In genomic region chr3:180762866-180763265, GRCh38 we compare ENCODE assay signal across 20 cellular contexts.
"Had no signal": no experiment of that assay in that cellular context is flagged by ENCODE, and none has a peak within 500 bp of the region (broad histone marks: within the 10 kb centered on the region; RNA-seq: fewer than 3 reads in every experiment).

No MANE protein-coding gene starts in this region.

- H2AFZ ChIP-seq: parathyroid adenoma had no signal

- H3K36me3 Mint-ChIP-seq: activated naive CD8-positive, alpha-beta T cell treated with anti-CD3 and anti-CD28 coated beads for 36 hours; brain; type B pancreatic cell had no signal

- H3K79me2 ChIP-seq: parathyroid adenoma had no signal

- H3K9me3 Mint-ChIP-seq: type B pancreatic cell had no signal

- H3K27me3 ChIP-seq: sigmoid colon, spleen, suprapubic skin had no signal

- H3K9ac ChIP-seq: parathyroid adenoma had no signal

- FAIRE-seq: kidney, TTC549 had no signal

- H3K4me3 ChIP-seq: left ventricle myocardium inferior, sigmoid colon, spleen, suprapubic skin had no signal

- H3K9me3 ChIP-seq: suprapubic skin had no signal

- DNase-seq: activated B cell treated with CpG ODN at 0.5 μM for 24 hours; activated CD4-positive, alpha-beta T cell treated with anti-CD3 and anti-CD28 coated beads for 48 hours; activated CD8-positive, alpha-beta memory T cell treated with anti-CD3 and anti-CD28 coated beads, Interleukin-2, amount 50 U/mL, for 48 hours; activated gamma-delta T cell treated with Interleukin-2 at 50 U/mL for 16 hours; activated naive CD8-positive, alpha-beta T cell treated with anti-CD3 and anti-CD28 coated beads for 36 hours; cerebellar nuclear complex; effector memory CD4-positive, alpha-beta T cell; kidney; left ventricle myocardium inferior; mesenchymal stem cell; naive thymus-derived CD8-positive, alpha-beta T cell; sigmoid colon; spleen had no signal

- ATAC-seq: naive thymus-derived CD8-positive, alpha-beta T cell had no signal

- H3K27me3 Mint-ChIP-seq: activated B cell treated with CpG ODN at 0.5 μM for 24 hours; activated naive CD8-positive, alpha-beta T cell treated with anti-CD3 and anti-CD28 coated beads for 36 hours; dendritic cell treated with granulocyte-macrophage colony-stimulating factor and Interleukin-4, amounts not matched to agents 40 ng/mL and 50 ng/mL, for 4 days; stimulated activated naive CD8-positive, alpha-beta T cell treated with anti-CD3 and anti-CD28 coated beads, Interleukin-15, Interleukin-2, amounts not matched to agents 100 ng/mL and 50 ng/mL, for 24 hours; type B pancreatic cell had no signal

- H3K27ac ChIP-seq: left ventricle myocardium inferior, parathyroid adenoma, sigmoid colon, spleen, suprapubic skin had no signal

- H3K4me1 Mint-ChIP-seq: activated B cell treated with CpG ODN at 0.5 μM for 24 hours; activated naive CD8-positive, alpha-beta T cell treated with anti-CD3 and anti-CD28 coated beads for 36 hours; brain; naive thymus-derived CD8-positive, alpha-beta T cell had no signal

- H3K36me3 ChIP-seq: left ventricle myocardium inferior, sigmoid colon, spleen, suprapubic skin had no signal

- H3K4me3 Mint-ChIP-seq: activated B cell treated with CpG ODN at 0.5 μM for 24 hours; activated naive CD8-positive, alpha-beta T cell treated with anti-CD3 and anti-CD28 coated beads for 36 hours; brain; dendritic cell treated with granulocyte-macrophage colony-stimulating factor and Interleukin-4, amounts not matched to agents 40 ng/mL and 50 ng/mL, for 4 days; naive thymus-derived CD8-positive, alpha-beta T cell; stimulated activated naive CD8-positive, alpha-beta T cell treated with anti-CD3 and anti-CD28 coated beads, Interleukin-15, Interleukin-2, amounts not matched to agents 100 ng/mL and 50 ng/mL, for 24 hours; type B pancreatic cell had no signal

- H3K4me1 ChIP-seq: left ventricle myocardium inferior, parathyroid adenoma, sigmoid colon, spleen, suprapubic skin had no signal

- H3K27ac Mint-ChIP-seq: activated B cell treated with CpG ODN at 0.5 μM for 24 hours; activated naive CD8-positive, alpha-beta T cell treated with anti-CD3 and anti-CD28 coated beads for 36 hours; brain; dendritic cell treated with granulocyte-macrophage colony-stimulating factor and Interleukin-4, amounts not matched to agents 40 ng/mL and 50 ng/mL, for 4 days; naive thymus-derived CD8-positive, alpha-beta T cell; stimulated activated naive CD8-positive, alpha-beta T cell treated with anti-CD3 and anti-CD28 coated beads, Interleukin-15, Interleukin-2, amounts not matched to agents 100 ng/mL and 50 ng/mL, for 24 hours; type B pancreatic cell had no signal
